2 cellular contexts compared by ENCODE assay signal in genomic region chr6:72856801-72857200, GRCh38.
TF ChIP-seq lines count a peak whose summit lies in the region.

No MANE protein-coding gene starts in this region.

TF ChIP-seq in GM23338, 12 proteins besides CTCF, POLR2A, EP300 and RAD21:
- TF ChIP-seq ZNF462 (CRISPR knock-in tag; IDR thresholded peaks at IDR 0.05), result no peak
- TF ChIP-seq STAT1 (IDR thresholded peaks at IDR 0.05; ENCODE audit: unreplicated experiment), result no peak
- no peak for TF ChIP-seq NANOG (IDR thresholded peaks at IDR 0.05; ENCODE audit: borderline replicate concordance)
- no peak for TF ChIP-seq EZH2 (IDR thresholded peaks at IDR 0.05; ENCODE audit: low read depth, unreplicated experiment)
- no peak for TF ChIP-seq ZNF114 (CRISPR knock-in tag; IDR thresholded peaks at IDR 0.05)

TF ChIP-seq in WTC11, 78 proteins besides CTCF, POLR2A, EP300 and RAD21:
- TF ChIP-seq ZNF425 (CRISPR knock-in tag; conservative IDR thresholded peaks at IDR 0.05), result no peak
- no peak for TF ChIP-seq MYBL2 (CRISPR knock-in tag; IDR thresholded peaks at IDR 0.05)
- no peak for TF ChIP-seq OVOL2 (CRISPR knock-in tag; IDR thresholded peaks at IDR 0.05; ENCODE audit: borderline replicate concordance)
- TF ChIP-seq SMAD3 (CRISPR knock-in tag; IDR thresholded peaks at IDR 0.05; ENCODE audit: borderline replicate concordance), result no peak
- no peak for TF ChIP-seq NFE2L1 (CRISPR knock-in tag; IDR thresholded peaks at IDR 0.05)
- no peak for TF ChIP-seq ZNF512 (CRISPR knock-in tag; IDR thresholded peaks at IDR 0.05; ENCODE audit: borderline replicate concordance)
- no peak for TF ChIP-seq TEAD1 (CRISPR knock-in tag; IDR thresholded peaks at IDR 0.05)
- TF ChIP-seq ETV6 (CRISPR knock-in tag; IDR thresholded peaks at IDR 0.05), result no peak
- TF ChIP-seq EMX1 (CRISPR knock-in tag; IDR thresholded peaks at IDR 0.05), result no peak
